Comparison of ENCODE assay signal across 8 cellular contexts in the genomic region with DNA sequence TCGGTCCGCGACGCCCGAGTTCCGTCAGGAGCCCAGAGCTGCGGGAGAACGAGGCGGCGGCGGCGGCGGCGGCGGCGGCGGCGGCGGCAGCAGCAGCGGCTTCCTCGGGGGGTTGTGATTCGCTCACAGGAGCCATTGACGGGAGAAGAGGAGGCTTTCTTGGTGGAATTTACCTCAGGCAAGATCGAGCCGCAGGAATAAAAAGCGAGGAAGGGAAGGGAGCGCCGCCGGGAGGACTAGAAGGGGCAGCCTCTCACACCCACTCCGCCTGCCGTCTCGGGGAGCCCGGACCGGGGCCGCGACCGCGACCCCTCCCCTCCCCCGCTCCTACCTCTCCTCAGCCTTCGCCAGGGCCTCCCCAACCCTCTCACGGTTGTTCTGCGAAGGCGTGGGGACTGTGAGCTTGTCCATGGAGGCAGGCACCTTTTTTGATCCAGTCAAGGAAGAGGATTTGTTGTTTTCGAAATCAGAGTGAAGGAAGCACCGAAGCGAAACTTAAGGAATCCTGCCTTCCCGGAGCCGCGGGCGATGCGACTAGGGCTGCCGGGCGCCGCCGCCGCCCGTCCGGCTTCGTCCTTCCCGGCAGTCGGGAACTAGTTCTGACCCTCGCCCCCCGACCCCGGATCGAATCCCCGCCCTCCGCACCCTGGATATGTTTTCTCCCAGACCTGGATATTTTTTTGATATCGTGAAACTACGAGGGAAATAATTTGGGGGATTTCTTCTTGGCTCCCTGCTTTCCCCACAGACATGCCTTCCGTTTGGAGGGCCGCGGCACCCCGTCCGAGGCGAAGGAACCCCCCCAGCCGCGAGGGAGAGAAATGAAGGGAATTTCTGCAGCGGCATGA. TPM values are rescaled to one million over a fixed set of nuclear protein-coding genes. Genes with fewer than 3 reads are reported as not detected.
DNase-seq lines count a peak whose midpoint lies in the region; ATAC-seq and TF ChIP-seq lines count a peak whose summit lies in the region.

No MANE protein-coding gene starts in this region.

- POLR2A ChIA-PET in AG04450 (lab: Yijun Ruan, JAX): interaction anchor here (0.5 to 0.6 kb wide), 2 partner anchors 53 to 863 kb away, joined by 3 read pairs; no protein-coding TSS in a partner anchor

- H3K4me1 ChIP-seq in adrenal gland (replicated peaks in 1 of 2) (peaks cover 19 to 51% of the 10 kb centered on the region in 2 donors), right atrium auricular region (peaks cover 0 to 37% of the 10 kb centered on the region in 2 donors), prostate gland (replicated peaks) (no peaks in the 10 kb centered on the region)

- WGBS in adrenal gland, 4 donors: 0 to 1% (median 0%) methylated on average over 23 to 78 of the region's 78 CpGs
- under 1% methylated on average over 59 of the region's 78 CpGs for WGBS in prostate gland

- H3K27ac ChIP-seq in AG04450 (ENCODE audit: low read depth, low read length) (peak overlapping the region; percentile 88), adrenal gland (peak overlapping the region; percentile 82 to 99 (median 96)), right atrium auricular region (peak overlapping the region; percentile 94 to 97), prostate gland (peak overlapping the region; percentile 95 to 99)

- in situ Hi-C loops in SK-MEL-5 (cut with HindIII; ENCODE audit: low pct_unique_long_range_greater_than_20kb, low sequenced_read_pairs): no loop called here

- ATAC-seq in GM19023 (IDR thresholded peaks at IDR 0.05; ENCODE audit: unreplicated experiment): peak; percentile 31
- ATAC-seq in HG03196 (IDR thresholded peaks at IDR 0.05; ENCODE audit: unreplicated experiment): peak; percentile 3

- no peaks in the 10 kb centered on the region for H3K36me3 ChIP-seq in adrenal gland (replicated peaks in 1 of 2)
- H3K36me3 ChIP-seq in right atrium auricular region: no peaks in the 10 kb centered on the region
- H3K36me3 ChIP-seq in prostate gland: no peaks in the 10 kb centered on the region

- no peak for TF ChIP-seq POLR2A in adrenal gland (IDR thresholded peaks at IDR 0.05)
- no peak for TF ChIP-seq POLR2A in prostate gland (IDR thresholded peaks at IDR 0.05)

- DNase-seq in AG04450 (ENCODE audit: low read depth, low spot score): no peak
- DNase-seq in SK-MEL-5 (ENCODE audit: low read depth, low spot score): peak; percentile 30
- peak; percentile 39 to 68 (median 62) for DNase-seq in adrenal gland
- DNase-seq in right atrium auricular region (ENCODE audit: low spot score): no peak
- DNase-seq in prostate gland (ENCODE audit: low spot score): peak; percentile 55
- no peak for DNase-seq in DMS153 (lab: John Stamatoyannopoulos, UW)

- TF ChIP-seq CTCF in AG04450 (IDR thresholded peaks at IDR 0.05; ENCODE audit: low read depth, low read length) (no peak), adrenal gland (IDR thresholded peaks at IDR 0.05) (no peak), right atrium auricular region (IDR thresholded peaks at IDR 0.05) (no peak), prostate gland (IDR thresholded peaks at IDR 0.05) (no peak)

- intact Hi-C loops in adrenal gland (cut with DNase I) (loop anchor here in 1 of 2 donors (5.0 kb wide), 1 partner anchor 99 kb away; no protein-coding TSS in a partner anchor), prostate gland (cut with DNase I) (loop anchor here (5.0 to 10.0 kb wide), 2 partner anchors 109 to 168 kb away; partner anchors contain the start of gene NOP58)

- CTCF ChIA-PET in AG04450 (lab: Charles Lee): no interaction called here

- H3K27me3 ChIP-seq in AG04450 (ENCODE audit: control insufficient read depth, insufficient read depth, low read length) (no peaks in the 10 kb centered on the region), adrenal gland (no peaks in the 10 kb centered on the region), right atrium auricular region (no peaks in the 10 kb centered on the region), prostate gland (replicated peaks; ENCODE audit: insufficient read depth) (no peaks in the 10 kb centered on the region)

- H3K9me3 ChIP-seq in AG04450 (ENCODE audit: control insufficient read depth, insufficient read depth, low read length) (peaks cover 5% of the 10 kb centered on the region; the same call in 1 of the 2 replicates), adrenal gland (replicated peaks in 1 of 3) (no peaks in the 10 kb centered on the region), right atrium auricular region (no peaks in the 10 kb centered on the region), prostate gland (no peaks in the 10 kb centered on the region)

- peak overlapping the region; percentile 92 for H3K4me3 ChIP-seq in AG04450 (ENCODE audit: low read depth, low read length)
- H3K4me3 ChIP-seq in adrenal gland: peak overlapping the region; percentile 44 to 94 (median 85)
- peak overlapping the region; percentile 66 to 71 for H3K4me3 ChIP-seq in right atrium auricular region
- peak overlapping the region; percentile 84 to 97 for H3K4me3 ChIP-seq in prostate gland

RNA-seq across cellular contexts. Expression of gene BMPR2, which starts 0.6 kb away (rescaled TPM):
- polyA plus RNA-seq in AG04450 (2011; rRNA removed) (58.7 and 78.1 TPM in 2 replicates), adrenal gland (10 to 100 TPM in 2 of 3 donors, 1 to 10 TPM in 1; 7.7 to 50.6 (median 10.1) TPM)
- polyA minus RNA-seq in AG04450 (2011; rRNA and poly(A)+ RNA removed): 152 and 217 TPM in 2 replicates
- total RNA-seq in SK-MEL-5 (2014; rRNA removed; shearing (Covaris generic)): 11.4 and 13.0 TPM in 2 replicates
- polyA plus RNA-seq in SK-MEL-5 (2015; cell fraction: cytosol; rRNA removed): 14.0 and 23.5 TPM in 2 replicates
- polyA plus RNA-seq in SK-MEL-5 (2015; cell fraction: nucleus; rRNA removed): 3.5 and 3.7 TPM in 2 replicates
- total RNA-seq in adrenal gland (100 to 1,000 TPM in 3 of 8 donors, 10 to 100 TPM in 5; 75.3 to 123 (median 96.6) TPM), right atrium auricular region (10 to 100 TPM; 55.0 to 68.5 TPM), prostate gland (10 to 100 TPM; 41.1 to 69.9 TPM)

Comparison
In these comparisons a context has a peak if more than half of its experiments do, and no peak if none do; other contexts are left out.
1. DNase-seq: peak in SK-MEL-5 (single experiment), adrenal gland (7 of 7) and prostate gland (single experiment); none in AG04450 (single experiment), right atrium auricular region (single experiment) and DMS153 (single experiment).
2. Peak in every context shown above with its lines, with median percentiles within 50 percentile points of each other: H3K27ac ChIP-seq and H3K4me3 ChIP-seq.